ENCODE assay signal across 8 cellular contexts in the genomic region with DNA sequence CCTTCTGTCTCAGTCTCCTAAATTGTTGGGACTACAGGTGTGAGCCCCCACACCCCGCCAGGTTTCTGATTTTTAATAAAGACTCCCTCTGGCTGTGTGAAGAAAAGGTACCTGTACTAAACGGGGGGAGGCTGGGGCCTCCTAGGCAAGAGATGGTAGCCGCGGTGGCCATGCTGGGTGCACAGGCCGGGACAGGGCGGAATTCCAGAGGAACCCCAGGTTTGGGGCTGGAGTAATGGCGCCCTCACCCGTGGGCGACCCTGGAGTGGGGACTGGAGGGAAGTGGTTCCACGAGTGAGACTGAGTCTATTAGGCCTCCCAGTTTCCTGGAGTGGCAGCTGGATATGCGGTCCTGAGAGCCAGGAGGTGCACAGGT. TPM values are rescaled to one million over a fixed set of nuclear protein-coding genes. Genes with fewer than 3 reads are reported as not detected.
DNase-seq lines count a peak whose midpoint lies in the region; ATAC-seq and TF ChIP-seq lines count a peak whose summit lies in the region.

No MANE protein-coding gene starts in this region.

- DNase-seq in CD8-positive, alpha-beta T cell, result no peak
- no peak for DNase-seq in PC-9
- no peak for DNase-seq in prostate gland (ENCODE audit: low spot score)
- no peak for DNase-seq in SW480 (ENCODE audit: low spot score)
- DNase-seq in NCI-H510A treated with DMSO at 0.1 percent for 48 hours (lab: John Stamatoyannopoulos, UW), result no peak

- peaks cover 27% of the 10 kb centered on the region; the same call in 1 of the 2 replicates for H3F3A ChIP-seq in PC-9 (ENCODE audit: insufficient read depth, low read depth)

- peak overlapping the region; percentile 18 for H3K4me3 Mint-ChIP-seq in CD8-positive, alpha-beta T cell

- intact Hi-C loops in CD8-positive, alpha-beta T cell (cut with DNase I, micrococcal nuclease), result no loop called here
- intact Hi-C loops in PC-9 (cut with micrococcal nuclease; ENCODE audit: unreplicated experiment) (no loop called here), prostate gland (cut with DNase I) (no loop called here)

- no peak for ATAC-seq in CD8-positive, alpha-beta T cell
- ATAC-seq in GM21528 (IDR thresholded peaks at IDR 0.05; ENCODE audit: low FRiP score, unreplicated experiment), result no peak
- no peak for ATAC-seq in GM19452 (IDR thresholded peaks at IDR 0.05; ENCODE audit: unreplicated experiment)

- 0 out of 2 replicates have a peak overlapping the region, but pooled peaks have one; percentile 78 for H3K4me2 ChIP-seq in PC-9

- TF ChIP-seq CTCF in CD8-positive, alpha-beta T cell (IDR thresholded peaks at IDR 0.05), result no peak
- TF ChIP-seq CTCF in PC-9 (conservative IDR thresholded peaks at IDR 0.05) (no peak), prostate gland (IDR thresholded peaks at IDR 0.05) (no peak)

- BruUV-seq in PC-9 (replicated peaks; lab: Mats Ljungman, UMichigan), result no TSS peak

- POLR2A ChIA-PET in CD8-positive, alpha-beta T cell (lab: Charles Lee), result no interaction called here
- POLR2A ChIA-PET in PC-9 (lab: Charles Lee; ENCODE audit: unreplicated experiment), result no interaction called here

- peaks cover 6% of the 10 kb centered on the region for H3K27me3 Mint-ChIP-seq in CD8-positive, alpha-beta T cell (ENCODE audit: low read depth)

- no peak overlapping the region for H3K4me3 ChIP-seq in CD8-positive, alpha-beta T cell (ENCODE audit: low read depth, low read length)
- no peak overlapping the region for H3K4me3 ChIP-seq in PC-9
- H3K4me3 ChIP-seq in esophagus (ENCODE audit: low read depth in 1 of 2, low read length in 2 of 2), result no peak overlapping the region
- H3K4me3 ChIP-seq in prostate gland, result no peak overlapping the region

- H3K9me2 ChIP-seq in PC-9 (ENCODE audit: insufficient read depth), result no peaks in the 10 kb centered on the region

- no peaks in the 10 kb centered on the region for H3K27me3 ChIP-seq in CD8-positive, alpha-beta T cell (ENCODE audit: insufficient read depth, low read length)
- no peaks in the 10 kb centered on the region for H3K27me3 ChIP-seq in PC-9 (ENCODE audit: insufficient read depth, low read depth)
- no peaks in the 10 kb centered on the region for H3K27me3 ChIP-seq in esophagus (ENCODE audit: control insufficient read depth in 1 of 2, insufficient read depth in 2 of 2, low read length in 2 of 2)
- H3K27me3 ChIP-seq in prostate gland (replicated peaks; ENCODE audit: insufficient read depth), result no peaks in the 10 kb centered on the region

- H3K27ac Mint-ChIP-seq in CD8-positive, alpha-beta T cell, result peak overlapping the region; percentile 60

- H3K36me3 ChIP-seq in CD8-positive, alpha-beta T cell (ENCODE audit: insufficient read depth, low read length), result no peaks in the 10 kb centered on the region
- H3K36me3 ChIP-seq in PC-9 (ENCODE audit: low read depth) (no peaks in the 10 kb centered on the region), esophagus (ENCODE audit: control insufficient read depth in 2 of 2, insufficient read depth in 2 of 2, low read length in 1 of 2) (peaks cover 0 to 4% of the 10 kb centered on the region in 2 donors), prostate gland (no peaks in the 10 kb centered on the region)

- no peaks in the 10 kb centered on the region for H4K20me1 ChIP-seq in PC-9 (ENCODE audit: insufficient read depth)

- H3K79me2 ChIP-seq in PC-9 (ENCODE audit: low read depth), result peaks cover 9% of the 10 kb centered on the region

- TF ChIP-seq POLR2A in prostate gland (IDR thresholded peaks at IDR 0.05), result no peak

- no peaks in the 10 kb centered on the region for H3K9me3 Mint-ChIP-seq in CD8-positive, alpha-beta T cell

- H3K9me3 ChIP-seq in CD8-positive, alpha-beta T cell (ENCODE audit: low read length), result no peaks in the 10 kb centered on the region
- H3K9me3 ChIP-seq in PC-9 (ENCODE audit: insufficient read depth, low read depth) (no peaks in the 10 kb centered on the region), esophagus (ENCODE audit: control insufficient read depth in 2 of 2, insufficient read depth in 1 of 2, low read depth in 1 of 2, low read length in 1 of 2) (no peaks in the 10 kb centered on the region), prostate gland (no peaks in the 10 kb centered on the region)

- H2AFZ ChIP-seq in PC-9, result no peak overlapping the region

- no peak overlapping the region for H3K27ac ChIP-seq in CD8-positive, alpha-beta T cell (ENCODE audit: low read depth, low read length)
- no peak overlapping the region for H3K27ac ChIP-seq in PC-9
- H3K27ac ChIP-seq in esophagus (ENCODE audit: low read depth in 2 of 2, low read length in 1 of 2), result peak overlapping the region; percentile 66 to 78
- peak overlapping the region; percentile 85 to 89 for H3K27ac ChIP-seq in prostate gland

- peaks cover 49% of the 10 kb centered on the region for H3K4me1 ChIP-seq in CD8-positive, alpha-beta T cell (ENCODE audit: insufficient read depth, low read length)
- H3K4me1 ChIP-seq in PC-9 (replicated peaks; ENCODE audit: insufficient read depth), result peaks cover 17% of the 10 kb centered on the region
- peaks cover 2 to 31% of the 10 kb centered on the region in 2 donors for H3K4me1 ChIP-seq in esophagus (ENCODE audit: control insufficient read depth in 2 of 2, insufficient read depth in 2 of 2, low read length in 1 of 2)
- peaks cover 22% of the 10 kb centered on the region for H3K4me1 ChIP-seq in prostate gland (replicated peaks)

- 67 to 75% methylated on average over 11 of the region's 11 CpGs for WGBS in esophagus, 2 donors
- WGBS in prostate gland, result 77% methylated on average over 11 of the region's 11 CpGs

- CTCF ChIA-PET in CD8-positive, alpha-beta T cell (lab: Charles Lee), result interaction anchor here (1.0 to 9.7 kb wide), 6 partner anchors 23 to 257 kb away, joined by 3 to 498 read pairs (median 4); a partner anchor contains a TSS
- CTCF ChIA-PET in PC-9 (lab: Charles Lee), result no interaction called here

- H3K4me1 Mint-ChIP-seq in CD8-positive, alpha-beta T cell (ENCODE audit: low read depth), result peaks cover 38% of the 10 kb centered on the region

- peaks cover 2% of the 10 kb centered on the region for H3K36me3 Mint-ChIP-seq in CD8-positive, alpha-beta T cell

RNA-seq across cellular contexts. Expression of a gene that starts 1.6 kb away (rescaled TPM):
- total RNA-seq in CD8-positive, alpha-beta T cell, result under 1 TPM; 0.49 to 0.67 TPM
- total RNA-seq in PC-9 (2021) (1.8 and 1.9 TPM in 2 replicates), prostate gland (1 to 10 TPM in 1 of 2 donors, under 1 TPM in 1; 0.68 to 4.4 TPM)
- 1 to 10 TPM in 1 of 2 donors, under 1 TPM in 1; 0.95 to 1.3 TPM for polyA plus RNA-seq in esophagus

RNA-seq across cellular contexts. Expression of a gene that starts 2.1 kb away (rescaled TPM):
- total RNA-seq in CD8-positive, alpha-beta T cell, result 10 to 100 TPM; 86.2 to 96.3 TPM
- total RNA-seq in PC-9 (2021) (157 and 214 TPM in 2 replicates), prostate gland (100 to 1,000 TPM; 109 to 151 TPM)
- 100 to 1,000 TPM; 234 to 289 TPM for polyA plus RNA-seq in esophagus

RNA-seq across cellular contexts. Expression of a gene that starts 9.0 kb away (rescaled TPM):
- 100 to 1,000 TPM; 305 to 314 TPM for total RNA-seq in CD8-positive, alpha-beta T cell
- total RNA-seq in PC-9 (2021), result 61.4 and 92.0 TPM in 2 replicates
- 10 to 100 TPM; 36.4 to 38.7 TPM for polyA plus RNA-seq in esophagus
- 10 to 100 TPM; 35.8 to 42.9 TPM for total RNA-seq in prostate gland

RNA-seq across cellular contexts. Expression of a gene that starts 29.7 kb away (rescaled TPM):
- 100 to 1,000 TPM; 689 to 695 TPM for total RNA-seq in CD8-positive, alpha-beta T cell
- total RNA-seq in PC-9 (2021), result 86.9 and 143 TPM in 2 replicates
- polyA plus RNA-seq in esophagus, result 100 to 1,000 TPM; 231 to 265 TPM
- total RNA-seq in prostate gland, result 100 to 1,000 TPM; 753 to 863 TPM

RNA-seq across cellular contexts. Expression of a gene that starts 33.8 kb away (rescaled TPM):
- total RNA-seq in CD8-positive, alpha-beta T cell, result 10 to 100 TPM; 38.0 to 43.4 TPM
- total RNA-seq in PC-9 (2021), result 53.0 and 59.5 TPM in 2 replicates
- 10 to 100 TPM; 38.8 to 61.4 TPM for polyA plus RNA-seq in esophagus
- total RNA-seq in prostate gland, result 100 to 1,000 TPM in 1 of 2 donors, 10 to 100 TPM in 1; 75.1 to 157 TPM

Comparison
In these comparisons a context has a peak if more than half of its experiments do, and no peak if none do; other contexts are left out.
1. H3K27ac ChIP-seq: peak in esophagus (2 of 2) and prostate gland (2 of 2); none in CD8-positive, alpha-beta T cell (single experiment) and PC-9 (single experiment).